ENCODE assay signal across 8 cellular contexts in genomic region chrX:68196939-68197791, GRCh38.
DNase-seq lines count a peak whose midpoint lies in the region; ATAC-seq, FAIRE-seq and TF ChIP-seq lines count a peak whose summit lies in the region.

No MANE protein-coding gene starts in this region.

- H3K9ac ChIP-seq in H1 (replicated peaks in 1 of 4; ENCODE audit: extremely low read depth in 1 of 4, low read depth in 3 of 4, low read length in 3 of 4), result no peak overlapping the region

- H3K36me3 ChIP-seq in H1 (ENCODE audit: control insufficient read depth in 2 of 4, insufficient read depth in 4 of 4, low read length in 3 of 4), result no peaks in the 10 kb centered on the region; a peak in 2 of 8 replicates

- H2BK5ac ChIP-seq in H1 (ENCODE audit: low read depth, low read length), result no peak overlapping the region

- POLR2A ChIA-PET in H1 (lab: Charles Lee; ENCODE audit: partially characterized antibody), result interaction anchor here (0.6 to 0.8 kb wide), 3 partner anchors 236 to 452 kb away, joined by 3 read pairs; partner anchors contain the start of genes OPHN1 and YIPF6

- no peak overlapping the region for H3K23ac ChIP-seq in H1 (ENCODE audit: insufficient read length)

- ATAC-seq in GM19452 (IDR thresholded peaks at IDR 0.05; ENCODE audit: unreplicated experiment), result peak; percentile 67
- no peak for ATAC-seq in HG03175 (IDR thresholded peaks at IDR 0.05; ENCODE audit: unreplicated experiment)

- CTCF ChIA-PET in H1 (lab: Charles Lee; ENCODE audit: partially characterized antibody), result interaction anchor here (0.6 to 2.4 kb wide), 28 partner anchors 10 to 625 kb away, joined by 3 to 14 read pairs (median 3); partner anchors contain the start of gene YIPF6

- H3K4me1 ChIP-seq in H1 (replicated peaks in 1 of 4; ENCODE audit: control insufficient read depth in 3 of 4, insufficient read depth in 4 of 4, low read length in 3 of 4), result peaks cover 0 to 3% (median 0%) of the 10 kb centered on the region in 4 experiments; a peak in 2 of 7 replicates

- TF ChIP-seq RAD21 in Ishikawa (IDR thresholded peaks at IDR 0.05; ENCODE audit: low read depth) (peak; percentile 78), H1 (IDR thresholded peaks at IDR 0.05 in 1 of 2, conservative IDR thresholded peaks at IDR 0.05 in 1 of 2; ENCODE audit: low read depth in 2 of 2, low read length in 2 of 2) (peak; percentile 92)

- peak; percentile 87 for FAIRE-seq in H1 (lab: Jason Lieb, UNC)

- no peak overlapping the region for H3K18ac ChIP-seq in H1 (ENCODE audit: extremely low read depth, low read length)

- no peak overlapping the region for H2BK12ac ChIP-seq in H1 (ENCODE audit: low read depth, low read length)

- TF ChIP-seq CTCF in H1 (IDR thresholded peaks at IDR 0.05; ENCODE audit: control extremely low read depth in 1 of 3, insufficient read depth in 1 of 3, low read depth in 1 of 3, low read length in 3 of 3), result peak in 2 of 3 experiments; percentile 66; a peak in 3 of 4 replicates

- no peak for TF ChIP-seq POLR2A in H1 (IDR thresholded peaks at IDR 0.05; ENCODE audit: control extremely low read depth in 1 of 2, low read depth in 2 of 2, low read length in 2 of 2)

- H4K5ac ChIP-seq in H1 (ENCODE audit: insufficient read length, low read depth, low read length), result no peak overlapping the region

- H2BK120ac ChIP-seq in H1 (replicated peaks; ENCODE audit: low read depth, low read length), result no peak overlapping the region

- no peaks in the 10 kb centered on the region for H3K79me1 ChIP-seq in H1 (ENCODE audit: low read depth, low read length)

- WGBS in H1 (ENCODE audit: extremely low coverage in 1 of 2, insufficient coverage in 1 of 2, insufficient read length in 1 of 2, insufficient replicate concordance in 2 of 2, low coverage in 1 of 2, low lambda C conversion rate in 2 of 2, missing lambda C conversion rate in 1 of 2), 2 experiments, result 74% methylated on average over 5 of the region's 5 CpGs; no CpG with 5 or more reads in 1 of the 2 experiments

- H4K20me1 ChIP-seq in H1 (replicated peaks in 1 of 2; ENCODE audit: control insufficient read depth in 1 of 2, insufficient read depth in 2 of 2, low read length in 2 of 2), result no peaks in the 10 kb centered on the region

- TF ChIP-seq EP300 in Ishikawa (IDR thresholded peaks at IDR 0.05; ENCODE audit: borderline replicate concordance) (no peak), H1 (IDR thresholded peaks at IDR 0.05; ENCODE audit: borderline replicate concordance in 1 of 2, low read depth in 2 of 2, low read length in 2 of 2) (no peak)

- H3K27me3 ChIP-seq in H1 (replicated peaks in 1 of 4; ENCODE audit: control insufficient read depth in 3 of 4, extremely low read depth in 1 of 4, insufficient read depth in 3 of 4, low read length in 3 of 4), result no peaks in the 10 kb centered on the region

- H3K56ac ChIP-seq in H1 (replicated peaks; ENCODE audit: insufficient read length, low read depth, low read length), result no peak overlapping the region

- H3K23me2 ChIP-seq in H1 (ENCODE audit: low read depth, low read length), result no peaks in the 10 kb centered on the region

- no peak overlapping the region for H3K4me3 ChIP-seq in H1 (ENCODE audit: extremely low read depth in 1 of 4, insufficient read depth in 2 of 4, low read depth in 3 of 4, low read length in 4 of 4)

- H2AFZ ChIP-seq in H1 (ENCODE audit: low read length), result no peak overlapping the region

- H2BK20ac ChIP-seq in H1 (ENCODE audit: low read length), result no peak overlapping the region

- H4K8ac ChIP-seq in H1 (ENCODE audit: extremely low read depth, insufficient read depth, low read length), result no peak overlapping the region

- H3K9me3 ChIP-seq in H1 (ENCODE audit: insufficient read depth in 2 of 2, low read depth in 1 of 2, low read length in 1 of 2), result no peaks in the 10 kb centered on the region

- no peak overlapping the region for H4K91ac ChIP-seq in H1 (replicated peaks; ENCODE audit: insufficient read length, low read length)

- H3K79me2 ChIP-seq in H1 (ENCODE audit: control insufficient read depth in 1 of 2, insufficient read depth in 2 of 2, low read length in 2 of 2), result no peaks in the 10 kb centered on the region

- no peak overlapping the region for H2AK5ac ChIP-seq in H1 (ENCODE audit: low read depth, low read length)

- DNase-seq in SKM-1 treated with dmso at 0.1 percent for 144 hours (lab: John Stamatoyannopoulos, UW; ENCODE audit: unreplicated experiment) (peak; percentile 20), SKM-1 (lab: John Stamatoyannopoulos, UW; ENCODE audit: unreplicated experiment) (no peak), SHP77 treated with DMSO at 0.1 percent for 48 hours (lab: John Stamatoyannopoulos, UW) (peak; percentile 7), H1 (ENCODE audit: low read depth in 1 of 2, low spot score in 2 of 2) (peak in 1 of 2 experiments; percentile 33), midbrain (lab: John Stamatoyannopoulos, UW) (peak; percentile 37)

- H3K27ac ChIP-seq in H1 (ENCODE audit: low read depth, low read length), result no peak overlapping the region

- no peak overlapping the region for H3K14ac ChIP-seq in H1 (ENCODE audit: insufficient read length)

- H3K4ac ChIP-seq in H1 (replicated peaks; ENCODE audit: insufficient read length, low read depth, low read length), result no peak overlapping the region

- no peak overlapping the region for H2BK15ac ChIP-seq in H1 (ENCODE audit: low read length)

- H3K4me2 ChIP-seq in H1 (ENCODE audit: insufficient read depth in 1 of 2, low read depth in 2 of 2, low read length in 2 of 2), result no peak overlapping the region

TF ChIP-seq in Ishikawa, 13 proteins besides CTCF, POLR2A, EP300 and RAD21 (continues in another document):
- TF ChIP-seq CREB1 (IDR thresholded peaks at IDR 0.05; ENCODE audit: low read depth) (no peak), TEAD4 (IDR thresholded peaks at IDR 0.05) (no peak), TCF12 (IDR thresholded peaks at IDR 0.05; ENCODE audit: low read depth) (no peak), YY1 (IDR thresholded peaks at IDR 0.05; ENCODE audit: low read depth) (no peak), EGR1 (IDR thresholded peaks at IDR 0.05) (no peak), USF1 (IDR thresholded peaks at IDR 0.05) (no peak), ZBTB7A (IDR thresholded peaks at IDR 0.05; ENCODE audit: low read depth) (no peak), FOXM1 (IDR thresholded peaks at IDR 0.05; ENCODE audit: borderline replicate concordance, low read depth) (no peak), NFIC (IDR thresholded peaks at IDR 0.05) (no peak), MAX (IDR thresholded peaks at IDR 0.05) (no peak), TAF1 (IDR thresholded peaks at IDR 0.05; ENCODE audit: low read depth) (no peak)

TF ChIP-seq in H1, 55 proteins besides CTCF, POLR2A, EP300 and RAD21:
- TF ChIP-seq SIRT6 (IDR thresholded peaks at IDR 0.05; ENCODE audit: low read length), result no peak
- TF ChIP-seq RFX5 (IDR thresholded peaks at IDR 0.05; ENCODE audit: borderline replicate concordance, low read depth, low read length), result no peak
- no peak for TF ChIP-seq SIN3A (conservative IDR thresholded peaks at IDR 0.05 in 1 of 2, IDR thresholded peaks at IDR 0.05 in 1 of 2; ENCODE audit: low read depth in 1 of 2, low read length in 2 of 2)
- TF ChIP-seq BACH1 (IDR thresholded peaks at IDR 0.05; ENCODE audit: low read length), result no peak
- TF ChIP-seq YY1 (IDR thresholded peaks at IDR 0.05; ENCODE audit: low read depth, low read length), result 0 out of 2 replicates have a peak, but pooled peaks have one; percentile 35
